ENCODE assay signal across 31 cellular contexts in the genomic region with DNA sequence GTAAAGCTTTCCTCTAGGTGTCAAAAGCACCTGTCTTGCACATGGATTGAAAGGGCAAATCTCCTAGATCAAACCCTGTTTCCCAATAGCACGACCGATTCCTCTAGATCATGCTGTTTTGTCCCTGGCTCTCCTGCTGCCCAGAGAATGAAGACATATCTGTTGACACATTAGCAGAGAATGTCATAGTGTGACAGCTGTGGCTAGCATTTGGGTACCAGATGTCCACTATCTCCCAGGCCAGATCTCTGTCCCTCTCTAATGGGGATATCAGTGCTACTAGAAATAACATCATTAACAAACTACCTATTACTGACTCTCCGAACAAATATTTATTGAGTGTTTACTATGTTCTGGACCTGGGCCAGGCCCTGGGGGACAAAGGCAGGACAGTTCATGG.
"Had no signal": no experiment of that assay in that cellular context is flagged by ENCODE, and none has a peak within 500 bp of the region (broad histone marks: within the 10 kb centered on the region; RNA-seq: fewer than 3 reads in every experiment).

No MANE protein-coding gene starts in this region.

- H3K9ac ChIP-seq: KMS-11 had no signal

- H3K4me3 ChIP-seq: ascending aorta, breast epithelium, SJSA1 had no signal

- H3K27me3 ChIP-seq: ascending aorta, SJSA1 had no signal

- H3K4me2 ChIP-seq: KMS-11 had no signal

- ATAC-seq: activated CD8-positive, alpha-beta T cell treated with anti-CD3 and anti-CD28 coated beads for 36 hours; Panc1 had no signal

- H3K27ac ChIP-seq: ascending aorta, breast epithelium, KMS-11, SJSA1, WERI-Rb-1 had no signal

- H3K4me1 ChIP-seq: ascending aorta, breast epithelium, SJSA1 had no signal

- H3K9me3 ChIP-seq: SJSA1 had no signal

- H3K36me3 ChIP-seq: ascending aorta, breast epithelium, SJSA1, WERI-Rb-1 had no signal

- DNase-seq: activated CD4-positive, alpha-beta T cell treated with anti-CD3 and anti-CD28 coated beads for 1 hour; activated CD4-positive, alpha-beta T cell treated with anti-CD3 and anti-CD28 coated beads for 48 hours; activated CD4-positive, CD25-positive, alpha-beta regulatory T cell; activated CD8-positive, alpha-beta T cell treated with anti-CD3 and anti-CD28 coated beads for 36 hours; activated gamma-delta T cell; activated naive CD4-positive, alpha-beta T cell treated with Interleukin-2 at 50 U/mL for 16 hours; activated naive CD8-positive, alpha-beta T cell treated with anti-CD3 and anti-CD28 coated beads, Interleukin-2, amount 10 ng/mL, durations not matched to agents 7 days and 5 days; activated T-cell treated with anti-CD3 and anti-CD28 coated beads, Interleukin-2, amount 50 U/mL, for 1 hour; amygdala; caudate nucleus; cerebellar nuclear complex; MM.1S; MV-4-11; NCI-H1092; NCI-H1417; NCI-H146; NCI-H187; NCI-H2029 treated with DMSO at 0.1 percent for 48 hours; NCI-H2107; NCI-H2171; NCI-H510A treated with DMSO at 0.1 percent for 48 hours; NCI-H526 treated with DMSO at 0.1 percent for 48 hours; RPMI8226; SHP77 treated with DMSO at 0.1 percent for 48 hours; T1000; WERI-Rb-1 had no signal
